Comparison of ENCODE assay signal across 8 cellular contexts in genomic region chr2:118012778-118013177, GRCh38. TPM values are rescaled to one million over a fixed set of nuclear protein-coding genes. Genes with fewer than 3 reads are reported as not detected.
DNase-seq lines count a peak whose midpoint lies in the region; ATAC-seq and TF ChIP-seq lines count a peak whose summit lies in the region.

No MANE protein-coding gene starts in this region.

- no peak overlapping the region for H4K5ac ChIP-seq in mesendoderm (ENCODE audit: low read length)

- peaks cover 4% of the 10 kb centered on the region for H3K79me1 ChIP-seq in mesendoderm (ENCODE audit: low read length)

- no peak overlapping the region for H4K8ac ChIP-seq in mesendoderm (ENCODE audit: low read depth, low read length)

- H3K4me3 ChIP-seq in heart right ventricle (peak overlapping the region; percentile 82 to 100 (median 97)), body of pancreas (peak overlapping the region; percentile 88 to 92), mesendoderm (ENCODE audit: low read length) (peak overlapping the region; percentile 84), urinary bladder (ENCODE audit: low read depth, low read length) (peak overlapping the region; percentile 98)

- TF ChIP-seq CTCF in heart right ventricle (IDR thresholded peaks at IDR 0.05) = no peak
- no peak for TF ChIP-seq CTCF in body of pancreas (IDR thresholded peaks at IDR 0.05)

- H3K18ac ChIP-seq in mesendoderm (ENCODE audit: low read length) = no peak overlapping the region

- no peak overlapping the region for H3K4ac ChIP-seq in mesendoderm (ENCODE audit: low read depth, low read length)

- peaks cover 0 to 15% (median 6%) of the 10 kb centered on the region in 9 donors for H3K36me3 ChIP-seq in heart right ventricle
- no peaks in the 10 kb centered on the region for H3K36me3 ChIP-seq in body of pancreas (replicated peaks in 1 of 2; ENCODE audit: insufficient read depth in 1 of 2, low read depth in 2 of 2)
- H3K36me3 ChIP-seq in mesendoderm (ENCODE audit: control insufficient read depth, insufficient read depth, low read length) = no peaks in the 10 kb centered on the region
- no peaks in the 10 kb centered on the region for H3K36me3 ChIP-seq in urinary bladder (ENCODE audit: insufficient read depth)

- intact Hi-C loops in heart right ventricle (cut with DNase I) = loop anchor here in 2 of 10 donors (5.0 kb wide), 2 partner anchors 175 to 200 kb away; partner anchors contain the start of gene DDX18 (in 1 of the 2)
- intact Hi-C loops in left cardiac atrium (cut with DNase I) = no loop called here
- intact Hi-C loops in body of pancreas (cut with DNase I) = no loop called here

- peak overlapping the region; percentile 80 for H3K9ac ChIP-seq in mesendoderm (ENCODE audit: low read length)

- H3K9me3 ChIP-seq in heart right ventricle (no peaks in the 10 kb centered on the region), body of pancreas (no peaks in the 10 kb centered on the region)

- H2AK5ac ChIP-seq in mesendoderm (ENCODE audit: low read length) = no peak overlapping the region

- H3K79me2 ChIP-seq in mesendoderm (ENCODE audit: control insufficient read depth, insufficient read depth, low read length) = peaks cover 2% of the 10 kb centered on the region

- ATAC-seq in heart right ventricle = peak in 2 of 8 donors; percentile 27 to 30
- no peak for ATAC-seq in left cardiac atrium
- no peak for ATAC-seq in body of pancreas
- ATAC-seq in HG03520 (IDR thresholded peaks at IDR 0.05; ENCODE audit: unreplicated experiment) = no peak
- no peak for ATAC-seq in HG03135 (IDR thresholded peaks at IDR 0.05; ENCODE audit: unreplicated experiment)

- no peak overlapping the region for H3K23ac ChIP-seq in mesendoderm (ENCODE audit: low read length)

- no peak overlapping the region for H2BK5ac ChIP-seq in mesendoderm (ENCODE audit: low read length)

- H3K27ac ChIP-seq in heart right ventricle (peak overlapping the region in 9 of 10 donors; percentile 92 to 99 (median 96)), body of pancreas (peak overlapping the region; percentile 85 to 97 (median 90)), mesendoderm (ENCODE audit: low read depth, low read length) (no peak overlapping the region), urinary bladder (ENCODE audit: low read depth) (no peak overlapping the region)

- DNase-seq in heart right ventricle (no peak), left cardiac atrium (no peak), body of pancreas (no peak), mesendoderm (peak; percentile 21), NCI-H2171 treated with DMSO at 0.1 percent for 48 hours (lab: John Stamatoyannopoulos, UW) (no peak)

- TF ChIP-seq POLR2A in body of pancreas (IDR thresholded peaks at IDR 0.05) = no peak

- H3K4me1 ChIP-seq in heart right ventricle (peaks cover 0 to 80% (median 34%) of the 10 kb centered on the region in 9 donors), body of pancreas (peaks cover 29% of the 10 kb centered on the region), mesendoderm (ENCODE audit: control insufficient read depth, low read depth, low read length) (peaks cover 2% of the 10 kb centered on the region), urinary bladder (ENCODE audit: insufficient read depth) (no peaks in the 10 kb centered on the region)

- H2BK15ac ChIP-seq in mesendoderm (replicated peaks; ENCODE audit: low read depth) = no peak overlapping the region

- no peak overlapping the region for H2BK120ac ChIP-seq in mesendoderm (ENCODE audit: low read depth, low read length)

- peak overlapping the region; percentile 89 for H3K56ac ChIP-seq in mesendoderm (ENCODE audit: low read length)

- H3K27me3 ChIP-seq in heart right ventricle (no peaks in the 10 kb centered on the region), body of pancreas (no peaks in the 10 kb centered on the region), mesendoderm (ENCODE audit: insufficient read depth, low read length, poor library complexity) (no peaks in the 10 kb centered on the region)

- H3K4me2 ChIP-seq in mesendoderm (ENCODE audit: low read length) = peak overlapping the region; percentile 34

- 30 to 34% methylated on average over 6 of the region's 6 CpGs for WGBS in heart right ventricle, 2 donors
- 20 to 22% methylated on average over 6 of the region's 6 CpGs for WGBS in body of pancreas, 2 donors
- no CpG with 5 or more reads among the region's 6 CpGs for WGBS in mesendoderm (ENCODE audit: extremely low coverage, insufficient coverage, low lambda C conversion rate)
- WGBS in urinary bladder = 44% methylated on average over 6 of the region's 6 CpGs

RNA-seq across cellular contexts. Expression of gene CCDC93, which starts 1.1 kb away (rescaled TPM):
- 10 to 100 TPM; 23.2 to 43.7 (median 30.4) TPM for total RNA-seq in heart right ventricle
- 10 to 100 TPM in 1 of 2 donors, 1 to 10 TPM in 1; 6.0 to 29.7 TPM for polyA plus RNA-seq in heart right ventricle
- 10 to 100 TPM; 18.3 to 24.6 TPM for total RNA-seq in left cardiac atrium
- total RNA-seq in body of pancreas = 10 to 100 TPM; 27.0 to 36.6 TPM
- 9.4 TPM for polyA plus RNA-seq in mesendoderm (2013, experiment 1 of 2)
- polyA plus RNA-seq in mesendoderm (2013, experiment 2 of 2) = 11.3 TPM
- 31.0 TPM for total RNA-seq in urinary bladder
- polyA plus RNA-seq in urinary bladder = 8.6 TPM

Comparison
In these comparisons a context has a peak if more than half of its experiments do, and no peak if none do; other contexts are left out.
1. H3K27ac ChIP-seq: peak in heart right ventricle (9 of 10) and body of pancreas (4 of 4); none in mesendoderm (single experiment) and urinary bladder (single experiment).
2. Peak in every context shown above with its lines, with median percentiles within 50 percentile points of each other: H3K4me3 ChIP-seq.